ENCODE assay signal across 22 cellular contexts in the genomic region with DNA sequence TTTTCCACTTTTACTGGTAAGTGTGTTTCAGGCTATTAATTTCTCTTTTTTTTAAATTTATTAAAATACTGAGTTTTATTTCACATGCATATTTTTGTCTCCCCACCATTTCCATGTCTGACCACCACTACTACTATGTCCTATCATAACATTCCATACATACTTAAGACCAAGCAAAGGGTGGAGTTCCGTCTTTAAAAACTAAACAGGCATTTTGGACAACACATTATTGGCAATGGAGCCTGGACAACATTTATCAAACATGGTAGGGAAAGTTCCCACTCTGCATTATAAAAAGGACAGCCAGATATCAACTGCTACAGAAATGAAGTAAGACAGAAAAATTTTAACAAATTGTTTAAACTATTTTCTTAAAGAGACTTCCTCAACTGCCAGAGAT.
"Had no signal": no experiment of that assay in that cellular context is flagged by ENCODE, and none has a peak within 500 bp of the region (broad histone marks: within the 10 kb centered on the region; RNA-seq: fewer than 3 reads in every experiment).

No MANE protein-coding gene starts in this region.

- ATAC-seq: activated CD4-positive, CD25-positive, alpha-beta regulatory T cell treated with anti-CD3 and anti-CD28 coated beads, Interleukin-2, amount 50 U/mL, for 24 hours; activated CD8-positive, alpha-beta T cell treated with anti-CD3 and anti-CD28 coated beads for 36 hours; Right ventricle myocardium inferior had no signal

- DNase-seq: activated CD4-positive, alpha-beta T cell treated with anti-CD3 and anti-CD28 coated beads for 4 hours; activated CD8-positive, alpha-beta memory T cell treated with anti-CD3 and anti-CD28 coated beads, Interleukin-2, amount 50 U/mL, for 48 hours; activated CD8-positive, alpha-beta T cell treated with anti-CD3 and anti-CD28 coated beads for 36 hours; activated naive CD4-positive, alpha-beta T cell treated with anti-CD3 and anti-CD28 coated beads, Interleukin-2, amount 50 U/mL, for 16 hours; activated naive CD8-positive, alpha-beta T cell treated with anti-CD3 and anti-CD28 coated beads, Interleukin-2, amount 10 ng/mL, durations not matched to agents 7 days and 5 days; activated T-cell treated with anti-CD3 and anti-CD28 coated beads, Interleukin-2, amount 50 U/mL, for 1 hour; adrenal gland; anterior cingulate cortex; Kasumi-1; NCI-H1092; NCI-H1417; NCI-H1930; NCI-H2107; NCI-H2171 treated with DMSO at 0.1 percent for 48 hours; NCI-H226; NCI-H526; NCI-H82; RPMI8226; SJCRH30; SK-N-SH had no signal
